In genomic region chr21:34614693-34615486, GRCh38 we compare ENCODE assay signal across 1 cellular context.
TF ChIP-seq lines count a peak whose summit lies in the region.

Gene RCAN1 (minus strand): TSS chr21:34615113. CDS start chr21:34615011, 102 bp downstream.

TF ChIP-seq in HepG2, 621 proteins besides CTCF, POLR2A, EP300 and RAD21 (continued from another document and continues in another):
- TF ChIP-seq ZBTB25 (CRISPR knock-in tag; IDR thresholded peaks at IDR 0.05) (peak; percentile 90), ZNF7 (CRISPR knock-in tag; IDR thresholded peaks at IDR 0.05) (no peak), SSRP1 (CRISPR knock-in tag; IDR thresholded peaks at IDR 0.05) (no peak), IRX3 (CRISPR knock-in tag; IDR thresholded peaks at IDR 0.05; ENCODE audit: borderline replicate concordance, low read depth) (no peak), SMAD3 (CRISPR knock-in tag; IDR thresholded peaks at IDR 0.05) (no peak), TRIM24 (CRISPR knock-in tag; IDR thresholded peaks at IDR 0.05) (no peak), YEATS2 (CRISPR knock-in tag; IDR thresholded peaks at IDR 0.05; ENCODE audit: borderline replicate concordance) (peak; percentile 51; the same call in 1 of the 2 replicates), KDM6A (CRISPR knock-in tag; IDR thresholded peaks at IDR 0.05; ENCODE audit: low read depth) (no peak), SRSF1 (optimal IDR thresholded peaks at IDR 0.05; ENCODE audit: low read depth, low read length) (peak; percentile 62), ZNF562 (CRISPR knock-in tag; IDR thresholded peaks at IDR 0.05; ENCODE audit: borderline replicate concordance) (no peak), SYNCRIP (IDR thresholded peaks at IDR 0.05; ENCODE audit: insufficient read depth, low read depth, low read length) (no peak), ZFX (CRISPR knock-in tag; IDR thresholded peaks at IDR 0.05; ENCODE audit: low read depth) (peak; percentile 38; the same call in 1 of the 2 replicates), ZMYM4 (CRISPR knock-in tag; IDR thresholded peaks at IDR 0.05) (peak; percentile 82; the same call in 1 of the 2 replicates), ISX (CRISPR knock-in tag; conservative IDR thresholded peaks at IDR 0.05) (no peak), EED (CRISPR knock-in tag; IDR thresholded peaks at IDR 0.05) (no peak), ZNF207 (IDR thresholded peaks at IDR 0.05; ENCODE audit: borderline replicate concordance) (no peak), ZNF224 (CRISPR knock-in tag; IDR thresholded peaks at IDR 0.05) (no peak), FOSL2 (CRISPR knock-in tag; IDR thresholded peaks at IDR 0.05) (peak; percentile 49), NKX3-1 (CRISPR knock-in tag; IDR thresholded peaks at IDR 0.05) (peak; percentile 73), BHLHE40 (IDR thresholded peaks at IDR 0.05; ENCODE audit: low read length) (peak; percentile 46; the same call in 1 of the 2 replicates), MIXL1 (CRISPR knock-in tag; IDR thresholded peaks at IDR 0.05) (no peak), ZNF432 (CRISPR knock-in tag; IDR thresholded peaks at IDR 0.05; ENCODE audit: borderline replicate concordance) (no peak), ZKSCAN5 (CRISPR knock-in tag; IDR thresholded peaks at IDR 0.05) (no peak), ZNF784 (CRISPR knock-in tag; IDR thresholded peaks at IDR 0.05; ENCODE audit: borderline replicate concordance) (no peak), AGO1 (IDR thresholded peaks at IDR 0.05; ENCODE audit: low read depth, low read length, poor library complexity, severe bottlenecking) (no peak), ARNT (IDR thresholded peaks at IDR 0.05) (no peak), IRF2 (CRISPR knock-in tag; IDR thresholded peaks at IDR 0.05) (peak; percentile 58; the same call in 1 of the 2 replicates), MAZ (IDR thresholded peaks at IDR 0.05; ENCODE audit: borderline replicate concordance, low read depth, low read length) (peak; percentile 72; the same call in 1 of the 2 replicates), MAZ (CRISPR knock-in tag; IDR thresholded peaks at IDR 0.05; ENCODE audit: low read depth) (peak; percentile 90), HMG20B (CRISPR knock-in tag; conservative IDR thresholded peaks at IDR 0.05) (no peak)
- TF ChIP-seq, protein P1, sequence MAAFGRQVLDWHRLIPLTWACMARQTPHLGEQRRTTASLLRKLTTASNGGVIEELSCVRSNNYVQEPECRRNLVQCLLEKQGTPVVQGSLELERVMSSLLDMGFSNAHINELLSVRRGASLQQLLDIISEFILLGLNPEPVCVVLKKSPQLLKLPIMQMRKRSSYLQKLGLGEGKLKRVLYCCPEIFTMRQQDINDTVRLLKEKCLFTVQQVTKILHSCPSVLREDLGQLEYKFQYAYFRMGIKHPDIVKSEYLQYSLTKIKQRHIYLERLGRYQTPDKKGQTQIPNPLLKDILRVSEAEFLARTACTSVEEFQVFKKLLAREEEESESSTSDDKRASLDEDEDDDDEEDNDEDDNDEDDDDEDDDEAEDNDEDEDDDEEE (CRISPR knock-in tag; IDR thresholded peaks at IDR 0.05): no peak
- TF ChIP-seq, protein P2, sequence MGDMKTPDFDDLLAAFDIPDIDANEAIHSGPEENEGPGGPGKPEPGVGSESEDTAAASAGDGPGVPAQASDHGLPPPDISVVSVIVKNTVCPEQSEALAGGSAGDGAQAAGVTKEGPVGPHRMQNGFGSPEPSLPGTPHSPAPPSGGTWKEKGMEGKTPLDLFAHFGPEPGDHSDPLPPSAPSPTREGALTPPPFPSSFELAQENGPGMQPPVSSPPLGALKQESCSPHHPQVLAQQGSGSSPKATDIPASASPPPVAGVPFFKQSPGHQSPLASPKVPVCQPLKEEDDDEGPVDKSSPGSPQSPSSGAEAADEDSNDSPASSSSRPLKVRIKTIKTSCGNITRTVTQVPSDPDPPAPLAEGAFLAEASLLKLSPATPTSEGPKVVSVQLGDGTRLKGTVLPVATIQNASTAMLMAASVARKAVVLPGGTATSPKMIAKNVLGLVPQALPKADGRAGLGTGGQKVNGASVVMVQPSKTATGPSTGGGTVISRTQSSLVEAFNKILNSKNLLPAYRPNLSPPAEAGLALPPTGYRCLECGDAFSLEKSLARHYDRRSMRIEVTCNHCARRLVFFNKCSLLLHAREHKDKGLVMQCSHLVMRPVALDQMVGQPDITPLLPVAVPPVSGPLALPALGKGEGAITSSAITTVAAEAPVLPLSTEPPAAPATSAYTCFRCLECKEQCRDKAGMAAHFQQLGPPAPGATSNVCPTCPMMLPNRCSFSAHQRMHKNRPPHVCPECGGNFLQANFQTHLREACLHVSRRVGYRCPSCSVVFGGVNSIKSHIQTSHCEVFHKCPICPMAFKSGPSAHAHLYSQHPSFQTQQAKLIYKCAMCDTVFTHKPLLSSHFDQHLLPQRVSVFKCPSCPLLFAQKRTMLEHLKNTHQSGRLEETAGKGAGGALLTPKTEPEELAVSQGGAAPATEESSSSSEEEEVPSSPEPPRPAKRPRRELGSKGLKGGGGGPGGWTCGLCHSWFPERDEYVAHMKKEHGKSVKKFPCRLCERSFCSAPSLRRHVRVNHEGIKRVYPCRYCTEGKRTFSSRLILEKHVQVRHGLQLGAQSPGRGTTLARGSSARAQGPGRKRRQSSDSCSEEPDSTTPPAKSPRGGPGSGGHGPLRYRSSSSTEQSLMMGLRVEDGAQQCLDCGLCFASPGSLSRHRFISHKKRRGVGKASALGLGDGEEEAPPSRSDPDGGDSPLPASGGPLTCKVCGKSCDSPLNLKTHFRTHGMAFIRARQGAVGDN (CRISPR knock-in tag; IDR thresholded peaks at IDR 0.05): peak; percentile 56
- TF ChIP-seq, protein P3, sequence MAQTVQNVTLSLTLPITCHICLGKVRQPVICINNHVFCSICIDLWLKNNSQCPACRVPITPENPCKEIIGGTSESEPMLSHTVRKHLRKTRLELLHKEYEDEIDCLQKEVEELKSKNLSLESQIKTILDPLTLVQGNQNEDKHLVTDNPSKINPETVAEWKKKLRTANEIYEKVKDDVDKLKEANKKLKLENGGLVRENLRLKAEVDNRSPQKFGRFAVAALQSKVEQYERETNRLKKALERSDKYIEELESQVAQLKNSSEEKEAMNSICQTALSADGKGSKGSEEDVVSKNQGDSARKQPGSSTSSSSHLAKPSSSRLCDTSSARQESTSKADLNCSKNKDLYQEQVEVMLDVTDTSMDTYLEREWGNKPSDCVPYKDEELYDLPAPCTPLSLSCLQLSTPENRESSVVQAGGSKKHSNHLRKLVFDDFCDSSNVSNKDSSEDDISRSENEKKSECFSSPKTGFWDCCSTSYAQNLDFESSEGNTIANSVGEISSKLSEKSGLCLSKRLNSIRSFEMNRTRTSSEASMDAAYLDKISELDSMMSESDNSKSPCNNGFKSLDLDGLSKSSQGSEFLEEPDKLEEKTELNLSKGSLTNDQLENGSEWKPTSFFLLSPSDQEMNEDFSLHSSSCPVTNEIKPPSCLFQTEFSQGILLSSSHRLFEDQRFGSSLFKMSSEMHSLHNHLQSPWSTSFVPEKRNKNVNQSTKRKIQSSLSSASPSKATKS (CRISPR knock-in tag; IDR thresholded peaks at IDR 0.05): no peak
- TF ChIP-seq, protein P4, sequence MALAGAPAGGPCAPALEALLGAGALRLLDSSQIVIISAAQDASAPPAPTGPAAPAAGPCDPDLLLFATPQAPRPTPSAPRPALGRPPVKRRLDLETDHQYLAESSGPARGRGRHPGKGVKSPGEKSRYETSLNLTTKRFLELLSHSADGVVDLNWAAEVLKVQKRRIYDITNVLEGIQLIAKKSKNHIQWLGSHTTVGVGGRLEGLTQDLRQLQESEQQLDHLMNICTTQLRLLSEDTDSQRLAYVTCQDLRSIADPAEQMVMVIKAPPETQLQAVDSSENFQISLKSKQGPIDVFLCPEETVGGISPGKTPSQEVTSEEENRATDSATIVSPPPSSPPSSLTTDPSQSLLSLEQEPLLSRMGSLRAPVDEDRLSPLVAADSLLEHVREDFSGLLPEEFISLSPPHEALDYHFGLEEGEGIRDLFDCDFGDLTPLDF (CRISPR knock-in tag; IDR thresholded peaks at IDR 0.05): 0 out of 2 replicates have a peak, but pooled peaks have one; percentile 61
- TF ChIP-seq, protein P5, sequence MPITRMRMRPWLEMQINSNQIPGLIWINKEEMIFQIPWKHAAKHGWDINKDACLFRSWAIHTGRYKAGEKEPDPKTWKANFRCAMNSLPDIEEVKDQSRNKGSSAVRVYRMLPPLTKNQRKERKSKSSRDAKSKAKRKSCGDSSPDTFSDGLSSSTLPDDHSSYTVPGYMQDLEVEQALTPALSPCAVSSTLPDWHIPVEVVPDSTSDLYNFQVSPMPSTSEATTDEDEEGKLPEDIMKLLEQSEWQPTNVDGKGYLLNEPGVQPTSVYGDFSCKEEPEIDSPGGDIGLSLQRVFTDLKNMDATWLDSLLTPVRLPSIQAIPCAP (CRISPR knock-in tag; IDR thresholded peaks at IDR 0.05; ENCODE audit: low read depth): no peak
- TF ChIP-seq, protein P6, sequence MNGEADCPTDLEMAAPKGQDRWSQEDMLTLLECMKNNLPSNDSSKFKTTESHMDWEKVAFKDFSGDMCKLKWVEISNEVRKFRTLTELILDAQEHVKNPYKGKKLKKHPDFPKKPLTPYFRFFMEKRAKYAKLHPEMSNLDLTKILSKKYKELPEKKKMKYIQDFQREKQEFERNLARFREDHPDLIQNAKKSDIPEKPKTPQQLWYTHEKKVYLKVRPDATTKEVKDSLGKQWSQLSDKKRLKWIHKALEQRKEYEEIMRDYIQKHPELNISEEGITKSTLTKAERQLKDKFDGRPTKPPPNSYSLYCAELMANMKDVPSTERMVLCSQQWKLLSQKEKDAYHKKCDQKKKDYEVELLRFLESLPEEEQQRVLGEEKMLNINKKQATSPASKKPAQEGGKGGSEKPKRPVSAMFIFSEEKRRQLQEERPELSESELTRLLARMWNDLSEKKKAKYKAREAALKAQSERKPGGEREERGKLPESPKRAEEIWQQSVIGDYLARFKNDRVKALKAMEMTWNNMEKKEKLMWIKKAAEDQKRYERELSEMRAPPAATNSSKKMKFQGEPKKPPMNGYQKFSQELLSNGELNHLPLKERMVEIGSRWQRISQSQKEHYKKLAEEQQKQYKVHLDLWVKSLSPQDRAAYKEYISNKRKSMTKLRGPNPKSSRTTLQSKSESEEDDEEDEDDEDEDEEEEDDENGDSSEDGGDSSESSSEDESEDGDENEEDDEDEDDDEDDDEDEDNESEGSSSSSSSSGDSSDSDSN (CRISPR knock-in tag; IDR thresholded peaks at IDR 0.05): peak; percentile 66; the same call in 1 of the 2 replicates
- TF ChIP-seq, protein P7, sequence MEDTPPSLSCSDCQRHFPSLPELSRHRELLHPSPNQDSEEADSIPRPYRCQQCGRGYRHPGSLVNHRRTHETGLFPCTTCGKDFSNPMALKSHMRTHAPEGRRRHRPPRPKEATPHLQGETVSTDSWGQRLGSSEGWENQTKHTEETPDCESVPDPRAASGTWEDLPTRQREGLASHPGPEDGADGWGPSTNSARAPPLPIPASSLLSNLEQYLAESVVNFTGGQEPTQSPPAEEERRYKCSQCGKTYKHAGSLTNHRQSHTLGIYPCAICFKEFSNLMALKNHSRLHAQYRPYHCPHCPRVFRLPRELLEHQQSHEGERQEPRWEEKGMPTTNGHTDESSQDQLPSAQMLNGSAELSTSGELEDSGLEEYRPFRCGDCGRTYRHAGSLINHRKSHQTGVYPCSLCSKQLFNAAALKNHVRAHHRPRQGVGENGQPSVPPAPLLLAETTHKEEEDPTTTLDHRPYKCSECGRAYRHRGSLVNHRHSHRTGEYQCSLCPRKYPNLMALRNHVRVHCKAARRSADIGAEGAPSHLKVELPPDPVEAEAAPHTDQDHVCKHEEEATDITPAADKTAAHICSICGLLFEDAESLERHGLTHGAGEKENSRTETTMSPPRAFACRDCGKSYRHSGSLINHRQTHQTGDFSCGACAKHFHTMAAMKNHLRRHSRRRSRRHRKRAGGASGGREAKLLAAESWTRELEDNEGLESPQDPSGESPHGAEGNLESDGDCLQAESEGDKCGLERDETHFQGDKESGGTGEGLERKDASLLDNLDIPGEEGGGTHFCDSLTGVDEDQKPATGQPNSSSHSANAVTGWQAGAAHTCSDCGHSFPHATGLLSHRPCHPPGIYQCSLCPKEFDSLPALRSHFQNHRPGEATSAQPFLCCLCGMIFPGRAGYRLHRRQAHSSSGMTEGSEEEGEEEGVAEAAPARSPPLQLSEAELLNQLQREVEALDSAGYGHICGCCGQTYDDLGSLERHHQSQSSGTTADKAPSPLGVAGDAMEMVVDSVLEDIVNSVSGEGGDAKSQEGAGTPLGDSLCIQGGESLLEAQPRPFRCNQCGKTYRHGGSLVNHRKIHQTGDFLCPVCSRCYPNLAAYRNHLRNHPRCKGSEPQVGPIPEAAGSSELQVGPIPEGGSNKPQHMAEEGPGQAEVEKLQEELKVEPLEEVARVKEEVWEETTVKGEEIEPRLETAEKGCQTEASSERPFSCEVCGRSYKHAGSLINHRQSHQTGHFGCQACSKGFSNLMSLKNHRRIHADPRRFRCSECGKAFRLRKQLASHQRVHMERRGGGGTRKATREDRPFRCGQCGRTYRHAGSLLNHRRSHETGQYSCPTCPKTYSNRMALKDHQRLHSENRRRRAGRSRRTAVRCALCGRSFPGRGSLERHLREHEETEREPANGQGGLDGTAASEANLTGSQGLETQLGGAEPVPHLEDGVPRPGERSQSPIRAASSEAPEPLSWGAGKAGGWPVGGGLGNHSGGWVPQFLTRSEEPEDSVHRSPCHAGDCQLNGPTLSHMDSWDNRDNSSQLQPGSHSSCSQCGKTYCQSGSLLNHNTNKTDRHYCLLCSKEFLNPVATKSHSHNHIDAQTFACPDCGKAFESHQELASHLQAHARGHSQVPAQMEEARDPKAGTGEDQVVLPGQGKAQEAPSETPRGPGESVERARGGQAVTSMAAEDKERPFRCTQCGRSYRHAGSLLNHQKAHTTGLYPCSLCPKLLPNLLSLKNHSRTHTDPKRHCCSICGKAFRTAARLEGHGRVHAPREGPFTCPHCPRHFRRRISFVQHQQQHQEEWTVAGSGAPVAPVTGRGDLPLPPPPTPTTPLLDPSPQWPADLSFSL (CRISPR knock-in tag; IDR thresholded peaks at IDR 0.05): no peak
